Comparison of ENCODE assay signal across 30 cellular contexts in genomic region chr16:15460601-15461000, GRCh38.
"Had no signal": no experiment of that assay in that cellular context is flagged by ENCODE, and none has a peak within 500 bp of the region (broad histone marks: within the 10 kb centered on the region; RNA-seq: fewer than 3 reads in every experiment).

No MANE protein-coding gene starts in this region.

- H3K4me3 ChIP-seq: cardiac muscle cell, SK-N-MC had no signal

- H3K9me3 Mint-ChIP-seq: activated CD4-positive, alpha-beta memory T cell treated with anti-CD3 and anti-CD28 coated beads for 36 hours; activated naive CD8-positive, alpha-beta T cell treated with anti-CD3 and anti-CD28 coated beads for 36 hours; activated T-cell treated with anti-CD3 and anti-CD28 coated beads, Interleukin-2, amount 50 U/mL, for 72 hours; activated T-helper 17 cell treated with anti-CD3 and anti-CD28 coated beads, Interleukin-2, amount 50 U/mL, for 72 hours; WTC11 had no signal

- H3K4me1 Mint-ChIP-seq: activated CD4-positive, alpha-beta T cell treated with anti-CD3 and anti-CD28 coated beads for 36 hours; activated T-helper 17 cell treated with anti-CD3 and anti-CD28 coated beads, Interleukin-2, amount 50 U/mL, for 72 hours; WTC11 had no signal

- H3K27ac ChIP-seq: cardiac muscle cell, KMS-11, SK-N-MC had no signal

- H3K9ac ChIP-seq: KMS-11 had no signal

- ATAC-seq: activated CD4-positive, alpha-beta T cell treated with anti-CD3 and anti-CD28 coated beads for 36 hours; activated CD4-positive, CD25-positive, alpha-beta regulatory T cell treated with anti-CD3 and anti-CD28 coated beads, Interleukin-2, amount 50 U/mL, for 24 hours; activated T-cell treated with anti-CD3 and anti-CD28 coated beads, Interleukin-2, amount 50 U/mL, for 72 hours; activated T-helper 17 cell treated with anti-CD3 and anti-CD28 coated beads, Interleukin-2, amount 50 U/mL, for 72 hours; WTC11 had no signal

- H3K36me3 ChIP-seq: cardiac muscle cell had no signal

- H3K27ac Mint-ChIP-seq: activated CD4-positive, alpha-beta memory T cell treated with anti-CD3 and anti-CD28 coated beads for 36 hours; activated CD4-positive, alpha-beta T cell treated with anti-CD3 and anti-CD28 coated beads for 36 hours; activated naive CD8-positive, alpha-beta T cell treated with anti-CD3 and anti-CD28 coated beads for 36 hours; activated T-cell treated with anti-CD3 and anti-CD28 coated beads, Interleukin-2, amount 50 U/mL, for 72 hours; activated T-helper 17 cell treated with anti-CD3 and anti-CD28 coated beads, Interleukin-2, amount 50 U/mL, for 72 hours; WTC11 had no signal

- DNase-seq: activated CD4-positive, alpha-beta memory T cell treated with anti-CD3 and anti-CD28 coated beads for 36 hours; activated CD4-positive, alpha-beta T cell treated with anti-CD3 and anti-CD28 coated beads for 36 hours; activated CD4-positive, alpha-beta T cell treated with anti-CD3 and anti-CD28 coated beads, Interleukin-2, amount 50 U/mL, for 1 hour; activated effector memory CD4-positive, alpha-beta T cell treated with anti-CD3 and anti-CD28 coated beads, Interleukin-2, amount 50 U/mL, for 16 hours; activated naive CD4-positive, alpha-beta T cell; activated naive CD4-positive, alpha-beta T cell treated with anti-CD3 and anti-CD28 coated beads, Interleukin-2, amount 50 U/mL, for 16 hours; activated naive CD8-positive, alpha-beta T cell treated with anti-CD3 and anti-CD28 coated beads for 36 hours; activated T-cell treated with anti-CD3 and anti-CD28 coated beads, Interleukin-2, amount 50 U/mL, for 1 hour; activated T-cell treated with anti-CD3 and anti-CD28 coated beads, Interleukin-2, amount 50 U/mL, for 72 hours; amniotic stem cell; aorta; cerebellar nuclear complex; MM.1S; MV-4-11; NCI-H1092; NCI-H1436 treated with DMSO at 0.1 percent for 48 hours; NCI-H1694 treated with DMSO at 0.1 percent for 48 hours; NCI-H2029; NCI-H510A; NCI-H526; NCI-H748 treated with DMSO at 0.1 percent for 48 hours; NK-92 treated with Interleukin-12 subunit alpha and Interleukin-12 subunit beta, amount 100 ng/mL, for 24 hours; Right ventricle myocardium superior; T1000 had no signal

- H3K36me3 Mint-ChIP-seq: activated CD4-positive, alpha-beta memory T cell treated with anti-CD3 and anti-CD28 coated beads for 36 hours; activated naive CD8-positive, alpha-beta T cell treated with anti-CD3 and anti-CD28 coated beads for 36 hours; WTC11 had no signal

- H3K27me3 Mint-ChIP-seq: activated CD4-positive, alpha-beta memory T cell treated with anti-CD3 and anti-CD28 coated beads for 36 hours had no signal

- H3K27me3 ChIP-seq: cardiac muscle cell had no signal

- H3K4me2 ChIP-seq: KMS-11 had no signal

- H3K4me3 Mint-ChIP-seq: activated CD4-positive, alpha-beta memory T cell treated with anti-CD3 and anti-CD28 coated beads for 36 hours; activated CD4-positive, alpha-beta T cell treated with anti-CD3 and anti-CD28 coated beads for 36 hours; activated naive CD8-positive, alpha-beta T cell treated with anti-CD3 and anti-CD28 coated beads for 36 hours; activated T-cell treated with anti-CD3 and anti-CD28 coated beads, Interleukin-2, amount 50 U/mL, for 72 hours; activated T-helper 17 cell treated with anti-CD3 and anti-CD28 coated beads, Interleukin-2, amount 50 U/mL, for 72 hours; WTC11 had no signal
